In genomic region chr3:14432996-14433572, GRCh38 we compare ENCODE assay signal across 12 cellular contexts.
A peak's percentile ranks its signal among the peaks of the same experiment; 100 is the strongest.
DNase-seq lines count a peak whose midpoint lies in the region; ATAC-seq and TF ChIP-seq lines count a peak whose summit lies in the region.
"Had no signal": no experiment of that assay in that cellular context is flagged by ENCODE, and none has a peak within 500 bp of the region (broad histone marks: within the 10 kb centered on the region; RNA-seq: fewer than 3 reads in every experiment).

No MANE protein-coding gene starts in this region.

- ATAC-seq in HG02610 (IDR thresholded peaks at IDR 0.05; ENCODE audit: unreplicated experiment) (no peak), HG02884 (IDR thresholded peaks at IDR 0.05; ENCODE audit: unreplicated experiment) (no peak), GM18511 (IDR thresholded peaks at IDR 0.05; ENCODE audit: unreplicated experiment) (no peak)

- peak overlapping the region; percentile 61; the same call in 1 of the 2 replicates for H3K9ac ChIP-seq in KMS-11

- TF ChIP-seq CTCF in KMS-11 (conservative IDR thresholded peaks at IDR 0.05; ENCODE audit: low read depth, low read length) (no peak), neutrophil (IDR thresholded peaks at IDR 0.05) (no peak)

- H3K4me2 ChIP-seq in KMS-11, result peak overlapping the region; percentile 82

- 0 out of 2 replicates have a peak, but pooled peaks cover 3% of the 10 kb centered on the region for H4K20me1 ChIP-seq in KMS-11 (ENCODE audit: insufficient read depth)

- H3K36me3 ChIP-seq in KMS-11 (ENCODE audit: insufficient read depth) (no peaks in the 10 kb centered on the region), neutrophil (peaks cover 30% of the 10 kb centered on the region)
- H3K36me3 ChIP-seq: prostate gland, uterus had no signal

- no peak overlapping the region for H2AFZ ChIP-seq in KMS-11 (ENCODE audit: low read depth)

- H3K4me1 ChIP-seq in KMS-11 (ENCODE audit: low read depth, poor library complexity, severe bottlenecking), result peaks cover 68% of the 10 kb centered on the region
- H3K4me1 ChIP-seq in neutrophil (ENCODE audit: control insufficient read depth in 1 of 2, insufficient read depth in 1 of 2, low read depth in 1 of 2, low read length in 1 of 2), result peaks cover 97 to 99% of the 10 kb centered on the region in 2 experiments
- H3K4me1 ChIP-seq: prostate gland, uterus had no signal

- peak; percentile 64 for DNase-seq in COLO668 (lab: John Stamatoyannopoulos, UW; ENCODE audit: unreplicated experiment)
- no peak for DNase-seq in caudate nucleus (lab: John Stamatoyannopoulos, UW)
- DNase-seq in NCI-H2107 (lab: John Stamatoyannopoulos, UW), result no peak
- DNase-seq: activated CD4-positive, alpha-beta T cell treated with anti-CD3 and anti-CD28 coated beads, Interleukin-2, amount 50 U/mL, for 4 hours; NCI-H2081; uterus had no signal

- H3K79me2 ChIP-seq in KMS-11 (ENCODE audit: insufficient read depth, low read depth), result no peaks in the 10 kb centered on the region; the same call in 1 of the 2 replicates

- no peaks in the 10 kb centered on the region for H3K27me3 ChIP-seq in KMS-11 (ENCODE audit: insufficient read depth, low read depth)
- no peaks in the 10 kb centered on the region for H3K27me3 ChIP-seq in neutrophil
- H3K27me3 ChIP-seq: uterus had no signal

- no peaks in the 10 kb centered on the region for H3K9me3 ChIP-seq in neutrophil
- H3K9me3 ChIP-seq: prostate gland, uterus had no signal

- H3K27ac ChIP-seq in KMS-11 (peak overlapping the region; percentile 89), caudate nucleus (ENCODE audit: low read depth, low read length) (peak overlapping the region; percentile 82), neutrophil (peak overlapping the region; percentile 98)
- H3K27ac ChIP-seq: prostate gland had no signal

- H3K4me3 ChIP-seq in KMS-11 (IDR thresholded peaks at IDR 0.05; ENCODE audit: insufficient read depth, low read depth, low read length), result no peak overlapping the region
- H3K4me3 ChIP-seq in neutrophil (ENCODE audit: low read depth in 1 of 2, low read length in 1 of 2), result peak overlapping the region; percentile 57 to 64
- H3K4me3 ChIP-seq: prostate gland, uterus had no signal
